In genomic region chr18:3816601-3817363, GRCh38 we compare ENCODE assay signal across 11 cellular contexts.
DNase-seq lines count a peak whose midpoint lies in the region; ATAC-seq and TF ChIP-seq lines count a peak whose summit lies in the region.
"Had no signal": no experiment of that assay in that cellular context is flagged by ENCODE, and none has a peak within 500 bp of the region (broad histone marks: within the 10 kb centered on the region; RNA-seq: fewer than 3 reads in every experiment).

No MANE protein-coding gene starts in this region.

- H3K27ac Mint-ChIP-seq in naive thymus-derived CD8-positive, alpha-beta T cell: no peak overlapping the region
- H3K27ac Mint-ChIP-seq: activated naive CD4-positive, alpha-beta T cell treated with anti-CD3 and anti-CD28 coated beads, Interleukin-2, amount 50 U/mL, for 24 hours; stimulated activated memory B cell treated with anti-CD40 and anti-IgM and Interleukin-4, amounts not matched to agents 10 μg/mL and 1 μg/mL and 100 μg/mL, for 72 hours had no signal

- H3K27me3 Mint-ChIP-seq in naive thymus-derived CD8-positive, alpha-beta T cell: peaks cover 2 to 20% (median 16%) of the 10 kb centered on the region in 5 donors

- TF ChIP-seq CTCF in omental fat pad (IDR thresholded peaks at IDR 0.05): no peak

- H3K4me3 Mint-ChIP-seq in naive thymus-derived CD8-positive, alpha-beta T cell: no peak overlapping the region
- H3K4me3 Mint-ChIP-seq: activated naive CD4-positive, alpha-beta T cell treated with anti-CD3 and anti-CD28 coated beads, Interleukin-2, amount 50 U/mL, for 24 hours; stimulated activated memory B cell treated with anti-CD40 and anti-IgM and Interleukin-4, amounts not matched to agents 10 μg/mL and 1 μg/mL and 100 μg/mL, for 72 hours had no signal

- POLR2A ChIA-PET in naive thymus-derived CD8-positive, alpha-beta T cell (lab: Charles Lee): no interaction called here

- DNase-seq in EH (ENCODE audit: low read depth) (peak; percentile 98), OCI-M1 (lab: John Stamatoyannopoulos, UW) (peak; percentile 50), omental fat pad (ENCODE audit: low spot score) (no peak), medulla oblongata (ENCODE audit: extremely low spot score) (no peak)
- DNase-seq in naive thymus-derived CD8-positive, alpha-beta T cell: no peak
- DNase-seq: heart right ventricle had no signal

- peaks cover 0 to 3% (median 0%) of the 10 kb centered on the region in 4 donors for H3K4me1 Mint-ChIP-seq in naive thymus-derived CD8-positive, alpha-beta T cell
- H3K4me1 Mint-ChIP-seq: activated naive CD4-positive, alpha-beta T cell treated with anti-CD3 and anti-CD28 coated beads, Interleukin-2, amount 50 U/mL, for 24 hours; stimulated activated memory B cell treated with anti-CD40 and anti-IgM and Interleukin-4, amounts not matched to agents 10 μg/mL and 1 μg/mL and 100 μg/mL, for 72 hours had no signal

- ATAC-seq in esophagus mucosa: peak; percentile 84
- ATAC-seq in omental fat pad (ENCODE audit: low FRiP score): peak; percentile 100
- ATAC-seq in HG02571 (IDR thresholded peaks at IDR 0.05; ENCODE audit: unreplicated experiment): no peak
- no peak for ATAC-seq in HG03457 (IDR thresholded peaks at IDR 0.05; ENCODE audit: unreplicated experiment)
- no peak for ATAC-seq in naive thymus-derived CD8-positive, alpha-beta T cell
- ATAC-seq: stimulated activated memory B cell treated with anti-CD40 and anti-IgM and Interleukin-4, amounts not matched to agents 10 μg/mL and 1 μg/mL and 100 μg/mL, for 72 hours had no signal

- no peaks in the 10 kb centered on the region for H3K9me3 Mint-ChIP-seq in naive thymus-derived CD8-positive, alpha-beta T cell
- H3K9me3 Mint-ChIP-seq: activated naive CD4-positive, alpha-beta T cell treated with anti-CD3 and anti-CD28 coated beads, Interleukin-2, amount 50 U/mL, for 24 hours; stimulated activated memory B cell treated with anti-CD40 and anti-IgM and Interleukin-4, amounts not matched to agents 10 μg/mL and 1 μg/mL and 100 μg/mL, for 72 hours had no signal

- H3K36me3 Mint-ChIP-seq in naive thymus-derived CD8-positive, alpha-beta T cell: no peaks in the 10 kb centered on the region
- H3K36me3 Mint-ChIP-seq: activated naive CD4-positive, alpha-beta T cell treated with anti-CD3 and anti-CD28 coated beads, Interleukin-2, amount 50 U/mL, for 24 hours; stimulated activated memory B cell treated with anti-CD40 and anti-IgM and Interleukin-4, amounts not matched to agents 10 μg/mL and 1 μg/mL and 100 μg/mL, for 72 hours had no signal

Comparison
In these comparisons a context has a peak if more than half of its experiments do, and no peak if none do; other contexts are left out.
1. DNase-seq: peak in EH (single experiment) and OCI-M1 (single experiment); none in omental fat pad (single experiment), medulla oblongata (single experiment) and naive thymus-derived CD8-positive, alpha-beta T cell (0 of 10).
2. ATAC-seq: peak in esophagus mucosa (single experiment) and omental fat pad (single experiment); none in HG02571 (single experiment), HG03457 (single experiment) and naive thymus-derived CD8-positive, alpha-beta T cell (0 of 2).